ENCODE assay signal across 1 cellular context in the genomic region with DNA sequence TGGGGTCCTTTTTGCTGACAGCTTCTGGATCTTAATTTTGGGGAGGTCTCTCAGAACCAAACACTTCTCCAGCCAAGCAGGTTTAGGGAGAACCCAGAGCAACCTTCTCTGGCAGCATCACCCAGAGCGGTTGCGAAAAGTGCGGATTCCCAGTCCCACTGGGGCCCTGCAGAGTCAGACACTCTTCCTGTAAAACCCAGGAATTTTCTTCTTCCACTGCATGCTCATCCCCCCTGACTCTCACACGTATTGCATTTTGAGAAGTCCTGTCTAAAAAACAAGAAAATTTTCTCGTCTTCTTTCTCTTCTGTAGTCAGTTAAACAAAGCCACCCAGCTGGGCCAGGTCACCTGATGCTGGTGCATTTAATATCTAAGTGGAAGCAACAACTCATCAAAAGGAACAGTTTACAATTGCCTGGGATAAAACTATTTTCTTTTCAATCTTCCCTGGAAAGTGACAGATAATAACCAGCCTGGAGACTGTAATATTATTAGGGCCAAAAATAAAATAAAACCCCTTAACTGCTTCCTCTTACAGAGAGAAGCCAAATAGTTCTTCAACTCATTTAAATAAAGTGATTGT.
TF ChIP-seq lines count a peak whose summit lies in the region.

No MANE protein-coding gene starts in this region.

TF ChIP-seq in GM23338, 12 proteins besides CTCF, POLR2A, EP300 and RAD21 (continued from another document):
- TF ChIP-seq, protein P1, sequence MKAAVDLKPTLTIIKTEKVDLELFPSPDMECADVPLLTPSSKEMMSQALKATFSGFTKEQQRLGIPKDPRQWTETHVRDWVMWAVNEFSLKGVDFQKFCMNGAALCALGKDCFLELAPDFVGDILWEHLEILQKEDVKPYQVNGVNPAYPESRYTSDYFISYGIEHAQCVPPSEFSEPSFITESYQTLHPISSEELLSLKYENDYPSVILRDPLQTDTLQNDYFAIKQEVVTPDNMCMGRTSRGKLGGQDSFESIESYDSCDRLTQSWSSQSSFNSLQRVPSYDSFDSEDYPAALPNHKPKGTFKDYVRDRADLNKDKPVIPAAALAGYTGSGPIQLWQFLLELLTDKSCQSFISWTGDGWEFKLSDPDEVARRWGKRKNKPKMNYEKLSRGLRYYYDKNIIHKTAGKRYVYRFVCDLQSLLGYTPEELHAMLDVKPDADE (IDR thresholded peaks at IDR 0.05), result no peak
TF ChIP-seq in GM23338: peak in this region for 0.
